ENCODE assay signal across 8 cellular contexts in the genomic region with DNA sequence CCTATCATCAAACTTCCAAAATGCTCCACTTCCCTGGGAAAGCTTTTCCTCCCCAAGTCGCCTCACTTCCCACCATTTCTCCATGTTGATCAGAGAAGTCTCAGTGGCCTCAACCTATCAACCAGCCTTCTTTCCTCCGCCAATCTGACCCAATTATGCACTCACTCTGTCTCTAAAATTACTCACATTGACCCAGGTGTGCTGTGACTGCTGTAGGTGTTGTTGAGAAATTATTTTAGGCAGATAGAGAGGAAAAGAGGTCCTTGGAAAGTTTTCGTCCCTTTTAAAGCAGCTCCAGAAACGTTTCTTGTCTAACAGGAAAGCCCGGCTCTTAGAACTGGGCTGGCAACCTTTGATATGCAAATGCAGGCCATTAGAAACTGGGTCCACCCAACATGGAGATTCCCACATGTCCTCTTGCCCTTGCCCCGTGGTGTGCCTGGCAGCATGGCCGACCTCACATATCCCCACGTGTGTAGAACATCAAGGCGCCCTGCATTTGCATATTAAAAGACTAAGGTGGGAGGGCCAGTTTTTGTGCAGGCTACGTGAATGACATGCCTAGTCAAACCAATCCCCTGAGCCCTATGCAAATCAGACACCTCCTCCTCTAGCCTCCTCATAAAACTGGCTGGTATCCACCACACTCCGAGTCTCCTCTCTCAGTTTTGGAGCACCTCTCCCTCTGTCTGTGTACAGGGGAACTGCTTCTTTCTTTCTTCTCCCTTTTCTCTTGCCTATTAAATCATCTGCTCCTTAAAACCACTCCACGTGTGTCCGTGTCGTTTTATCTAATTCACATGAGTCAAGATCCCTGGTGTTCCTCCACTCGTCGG. TPM values are rescaled to one million over a fixed set of nuclear protein-coding genes. Genes with fewer than 3 reads are reported as not detected.
DNase-seq lines count a peak whose midpoint lies in the region; ATAC-seq and TF ChIP-seq lines count a peak whose summit lies in the region.

No MANE protein-coding gene starts in this region.

- H3K4me3 ChIP-seq in astrocyte of the spinal cord (ENCODE audit: low read depth, low read length), result no peak overlapping the region

- no peaks in the 10 kb centered on the region for H3K4me1 Mint-ChIP-seq in activated CD4-positive, alpha-beta T cell treated with anti-CD3 and anti-CD28 coated beads, Interleukin-2, amount 10 ng/mL, durations not matched to agents 7 days and 5 days

- POLR2A ChIA-PET in activated CD4-positive, alpha-beta T cell treated with anti-CD3 and anti-CD28 coated beads, Interleukin-2, amount 10 ng/mL, durations not matched to agents 7 days and 5 days (lab: Charles Lee), result no interaction called here

- H3K27ac ChIP-seq in C4-2B, result peak overlapping the region; percentile 66

- no peak for ATAC-seq in HG02884 (IDR thresholded peaks at IDR 0.05; ENCODE audit: unreplicated experiment)

- no peak overlapping the region for H3K27ac Mint-ChIP-seq in activated CD4-positive, alpha-beta T cell treated with anti-CD3 and anti-CD28 coated beads, Interleukin-2, amount 10 ng/mL, durations not matched to agents 7 days and 5 days

- in situ Hi-C loops in astrocyte of the spinal cord (cut with HindIII; ENCODE audit: low sequenced_read_pairs), result no loop called here

- H3K4me3 Mint-ChIP-seq in activated CD4-positive, alpha-beta T cell treated with anti-CD3 and anti-CD28 coated beads, Interleukin-2, amount 10 ng/mL, durations not matched to agents 7 days and 5 days, result no peak overlapping the region

- CTCF ChIA-PET in activated CD4-positive, alpha-beta T cell treated with anti-CD3 and anti-CD28 coated beads, Interleukin-2, amount 10 ng/mL, durations not matched to agents 7 days and 5 days (lab: Charles Lee), result no interaction called here

- H3K36me3 Mint-ChIP-seq in activated CD4-positive, alpha-beta T cell treated with anti-CD3 and anti-CD28 coated beads, Interleukin-2, amount 10 ng/mL, durations not matched to agents 7 days and 5 days (ENCODE audit: low read depth), result no peaks in the 10 kb centered on the region

- H3K27me3 Mint-ChIP-seq in activated CD4-positive, alpha-beta T cell treated with anti-CD3 and anti-CD28 coated beads, Interleukin-2, amount 10 ng/mL, durations not matched to agents 7 days and 5 days, result peaks cover 10% of the 10 kb centered on the region

- DNase-seq in LHCN-M2 (ENCODE audit: low read depth), result peak; percentile 34
- DNase-seq in astrocyte of the spinal cord (ENCODE audit: low read depth, low spot score), result peak; percentile 59
- peak; percentile 81 for DNase-seq in left kidney (ENCODE audit: low read depth, low spot score)
- DNase-seq in dermis blood vessel endothelial cell, result no peak
- DNase-seq in activated CD4-positive, alpha-beta T cell treated with anti-CD3 and anti-CD28 coated beads, Interleukin-2, amount 10 ng/mL, durations not matched to agents 7 days and 5 days, result no peak
- no peak for DNase-seq in NCI-H1694 treated with DMSO at 0.1 percent for 48 hours (lab: John Stamatoyannopoulos, UW)

- TF ChIP-seq CTCF in C4-2B (conservative IDR thresholded peaks at IDR 0.05) (peak; percentile 75), astrocyte of the spinal cord (IDR thresholded peaks at IDR 0.05; ENCODE audit: low read depth, low read length) (peak; percentile 43)

- H3K9me3 Mint-ChIP-seq in activated CD4-positive, alpha-beta T cell treated with anti-CD3 and anti-CD28 coated beads, Interleukin-2, amount 10 ng/mL, durations not matched to agents 7 days and 5 days, result peaks cover 8% of the 10 kb centered on the region

RNA-seq across cellular contexts. Expression of gene IPCEF1, which starts 12.9 kb away (rescaled TPM):
- total RNA-seq in LHCN-M2 (2014; rRNA removed), result not detected in 2 replicates
- not detected for polyA plus RNA-seq in LHCN-M2 (2012)
- 2.2 and 2.3 TPM in 2 replicates for total RNA-seq in dermis blood vessel endothelial cell
- total RNA-seq in activated CD4-positive, alpha-beta T cell treated with anti-CD3 and anti-CD28 coated beads, Interleukin-2, amount 10 ng/mL, durations not matched to agents 7 days and 5 days, result 10 to 100 TPM; 26.2 to 27.3 TPM

Comparison
In these comparisons a context has a peak if more than half of its experiments do, and no peak if none do; other contexts are left out.
1. DNase-seq: peak in LHCN-M2 (single experiment), astrocyte of the spinal cord (single experiment) and left kidney (single experiment); none in dermis blood vessel endothelial cell (single experiment), activated CD4-positive, alpha-beta T cell treated with anti-CD3 and anti-CD28 coated beads, Interleukin-2, amount 10 ng/mL, durations not matched to agents 7 days and 5 days (single experiment) and NCI-H1694 treated with DMSO at 0.1 percent for 48 hours (single experiment).